ENCODE assay signal across 16 cellular contexts in the genomic region with DNA sequence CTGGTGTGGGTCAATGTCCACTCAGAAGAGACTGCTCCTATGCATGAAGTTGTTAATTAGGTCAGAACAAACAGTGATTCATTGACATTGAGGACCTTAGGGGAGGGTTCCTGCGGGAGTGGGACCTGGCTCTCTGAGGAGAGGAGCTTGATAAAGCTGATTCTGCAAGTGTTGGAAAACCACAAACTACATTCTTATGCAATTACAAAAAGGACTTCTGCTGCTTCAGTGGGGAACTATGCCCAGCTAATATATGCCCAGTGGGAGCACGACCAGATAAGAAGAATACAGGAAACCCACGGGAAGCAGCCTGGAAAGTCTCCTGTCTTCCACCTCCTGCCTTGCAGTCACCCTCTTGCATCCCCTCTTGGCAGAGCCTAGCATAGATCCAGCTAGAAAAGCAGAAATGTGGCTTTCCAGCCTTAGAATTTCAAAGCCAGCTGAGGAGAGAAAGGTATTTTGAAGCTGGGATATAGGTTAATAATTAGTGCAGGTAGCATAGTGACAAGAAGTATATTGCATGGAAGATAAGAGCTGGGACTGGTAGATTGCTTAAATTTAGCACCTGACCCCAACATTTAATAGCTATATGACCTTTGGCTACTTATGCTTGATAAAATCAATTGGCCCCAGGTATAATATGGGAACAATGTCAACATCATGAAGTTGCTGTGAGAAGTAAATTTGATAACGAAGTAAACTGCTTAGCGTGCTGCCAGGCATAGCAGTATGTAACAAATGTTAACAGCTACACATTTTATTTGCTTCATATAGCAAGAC. TPM values are rescaled to one million over a fixed set of nuclear protein-coding genes. Genes with fewer than 3 reads are reported as not detected.
A peak's percentile ranks its signal among the peaks of the same experiment; 100 is the strongest.
DNase-seq lines count a peak whose midpoint lies in the region; ATAC-seq, FAIRE-seq and TF ChIP-seq lines count a peak whose summit lies in the region.
"Had no signal": no experiment of that assay in that cellular context is flagged by ENCODE, and none has a peak within 500 bp of the region (broad histone marks: within the 10 kb centered on the region; RNA-seq: fewer than 3 reads in every experiment).

No MANE protein-coding gene starts in this region.

- H3K4me1 Mint-ChIP-seq in GM23338 (peaks cover 30% of the 10 kb centered on the region), nephron progenitor cell (no peaks in the 10 kb centered on the region)
- H3K4me1 Mint-ChIP-seq: brain; CD4-positive, CD25-positive, alpha-beta regulatory T cell had no signal

- H3K36me3 ChIP-seq in GM23338 (ENCODE audit: insufficient read depth) (peaks cover 14% of the 10 kb centered on the region; the same call in 1 of the 2 replicates), right lobe of liver (no peaks in the 10 kb centered on the region)

- WGBS in right lobe of liver (ENCODE audit: insufficient coverage, low coverage, low lambda C conversion rate, missing lambda C conversion rate): 24% methylated on average over 5 of the region's 5 CpGs

- H3K36me3 Mint-ChIP-seq in GM23338 (ENCODE audit: low read depth): peaks cover 29% of the 10 kb centered on the region
- H3K36me3 Mint-ChIP-seq in nephron progenitor cell (ENCODE audit: low read depth): no peaks in the 10 kb centered on the region
- H3K36me3 Mint-ChIP-seq: brain; CD4-positive, CD25-positive, alpha-beta regulatory T cell had no signal

- H3K27me3 Mint-ChIP-seq in GM23338 (ENCODE audit: insufficient read depth, low read depth, poor library complexity) (peaks cover 7% of the 10 kb centered on the region), nephron progenitor cell (ENCODE audit: low read depth, poor library complexity) (no peaks in the 10 kb centered on the region)
- H3K27me3 Mint-ChIP-seq: brain; CD4-positive, CD25-positive, alpha-beta regulatory T cell had no signal

- H3K9me3 Mint-ChIP-seq in GM23338 (peaks cover 34% of the 10 kb centered on the region), nephron progenitor cell (peaks cover 18% of the 10 kb centered on the region)

- H3F3A ChIP-seq in GM23338 (replicated peaks; ENCODE audit: low read depth): no peaks in the 10 kb centered on the region

- intact Hi-C loops in right lobe of liver (cut with DNase I): no loop called here

- H3K27me3 ChIP-seq in GM23338 (ENCODE audit: insufficient read depth) (no peaks in the 10 kb centered on the region), right lobe of liver (no peaks in the 10 kb centered on the region)

- TF ChIP-seq CTCF in GM23338 (conservative IDR thresholded peaks at IDR 0.05; ENCODE audit: low read depth in 2 of 2): no peak
- TF ChIP-seq CTCF in epithelial cell of proximal tubule (conservative IDR thresholded peaks at IDR 0.05; ENCODE audit: low read depth, low read length): no peak
- TF ChIP-seq CTCF in nephron progenitor cell (IDR thresholded peaks at IDR 0.05): no peak
- no peak for TF ChIP-seq CTCF in right lobe of liver (IDR thresholded peaks at IDR 0.05)

- H3K4me1 ChIP-seq in GM23338 (ENCODE audit: insufficient read depth): peaks cover 30% of the 10 kb centered on the region
- H3K4me1 ChIP-seq in right lobe of liver: no peaks in the 10 kb centered on the region

- no peaks in the 10 kb centered on the region for H3K9me2 ChIP-seq in GM23338 (ENCODE audit: insufficient read depth)

- TF ChIP-seq POLR2A in right lobe of liver (IDR thresholded peaks at IDR 0.05): no peak

- no peaks in the 10 kb centered on the region for H3K79me2 ChIP-seq in GM23338 (replicated peaks; ENCODE audit: insufficient read depth)

- no peak overlapping the region for H2AFZ ChIP-seq in GM23338

- H3K4me2 ChIP-seq in GM23338: peak overlapping the region; percentile 25

- ATAC-seq in GM23338 (peak; percentile 65), right lobe of liver (no peak), GM18502 (IDR thresholded peaks at IDR 0.05; ENCODE audit: poor library complexity, unreplicated experiment) (no peak)
- ATAC-seq: right cardiac atrium had no signal

- H3K27ac ChIP-seq in GM23338 (ENCODE audit: low read depth) (no peak overlapping the region), right lobe of liver (no peak overlapping the region)

- peak; percentile 99 for FAIRE-seq in RCC 7860 (lab: Jason Lieb, UNC)

- no peaks in the 10 kb centered on the region for H3K9me3 ChIP-seq in right lobe of liver

- H3K27ac Mint-ChIP-seq in GM23338 (peak overlapping the region; percentile 81), nephron progenitor cell (no peak overlapping the region)
- H3K27ac Mint-ChIP-seq: CD4-positive, CD25-positive, alpha-beta regulatory T cell had no signal

- no peaks in the 10 kb centered on the region for H4K20me1 ChIP-seq in GM23338 (replicated peaks; ENCODE audit: insufficient read depth)

- H3K4me3 ChIP-seq in GM23338: no peak overlapping the region
- no peak overlapping the region for H3K4me3 ChIP-seq in epithelial cell of proximal tubule (ENCODE audit: low read depth, low read length)
- H3K4me3 ChIP-seq in skeletal muscle cell (ENCODE audit: low read depth, low read length): no peak overlapping the region
- H3K4me3 ChIP-seq in right lobe of liver: no peak overlapping the region

- no peak overlapping the region for H3K4me3 Mint-ChIP-seq in GM23338
- H3K4me3 Mint-ChIP-seq in nephron progenitor cell: no peak overlapping the region
- H3K4me3 Mint-ChIP-seq: brain; CD4-positive, CD25-positive, alpha-beta regulatory T cell had no signal

- peak; percentile 24 for DNase-seq in GM23338 (ENCODE audit: low spot score)
- DNase-seq in RCC 7860 (ENCODE audit: low spot score): peak; percentile 97
- peak; percentile 59 for DNase-seq in epithelial cell of proximal tubule (ENCODE audit: low read depth)
- DNase-seq in skeletal muscle cell (ENCODE audit: low read depth): peak; percentile 1
- no peak for DNase-seq in nephron progenitor cell
- no peak for DNase-seq in right lobe of liver
- no peak for DNase-seq in hypothalamus (lab: John Stamatoyannopoulos, UW)
- DNase-seq: activated T-cell treated with anti-CD3 and anti-CD28 coated beads, Interleukin-2, amount 50 U/mL, for 1 hour; CD4-positive, CD25-positive, alpha-beta regulatory T cell; NCI-H1436; NCI-H524; right cardiac atrium; SIG-M5 had no signal

TF ChIP-seq in GM23338, 12 proteins besides CTCF, POLR2A, EP300 and RAD21 (continues in another document):
- TF ChIP-seq ETS1 (IDR thresholded peaks at IDR 0.05) (no peak), POLR2AphosphoS5 (IDR thresholded peaks at IDR 0.05; ENCODE audit: low read depth) (no peak), ZNF331 (CRISPR knock-in tag; IDR thresholded peaks at IDR 0.05; ENCODE audit: low read depth) (no peak), STAT1 (IDR thresholded peaks at IDR 0.05; ENCODE audit: unreplicated experiment) (no peak), CREB1 (CRISPR knock-in tag; IDR thresholded peaks at IDR 0.05; ENCODE audit: low read depth) (no peak), EZH2 (IDR thresholded peaks at IDR 0.05; ENCODE audit: low read depth, unreplicated experiment) (no peak), JUNB (IDR thresholded peaks at IDR 0.05; ENCODE audit: unreplicated experiment) (no peak), ZNF114 (CRISPR knock-in tag; IDR thresholded peaks at IDR 0.05) (no peak)
- TF ChIP-seq, protein P1, sequence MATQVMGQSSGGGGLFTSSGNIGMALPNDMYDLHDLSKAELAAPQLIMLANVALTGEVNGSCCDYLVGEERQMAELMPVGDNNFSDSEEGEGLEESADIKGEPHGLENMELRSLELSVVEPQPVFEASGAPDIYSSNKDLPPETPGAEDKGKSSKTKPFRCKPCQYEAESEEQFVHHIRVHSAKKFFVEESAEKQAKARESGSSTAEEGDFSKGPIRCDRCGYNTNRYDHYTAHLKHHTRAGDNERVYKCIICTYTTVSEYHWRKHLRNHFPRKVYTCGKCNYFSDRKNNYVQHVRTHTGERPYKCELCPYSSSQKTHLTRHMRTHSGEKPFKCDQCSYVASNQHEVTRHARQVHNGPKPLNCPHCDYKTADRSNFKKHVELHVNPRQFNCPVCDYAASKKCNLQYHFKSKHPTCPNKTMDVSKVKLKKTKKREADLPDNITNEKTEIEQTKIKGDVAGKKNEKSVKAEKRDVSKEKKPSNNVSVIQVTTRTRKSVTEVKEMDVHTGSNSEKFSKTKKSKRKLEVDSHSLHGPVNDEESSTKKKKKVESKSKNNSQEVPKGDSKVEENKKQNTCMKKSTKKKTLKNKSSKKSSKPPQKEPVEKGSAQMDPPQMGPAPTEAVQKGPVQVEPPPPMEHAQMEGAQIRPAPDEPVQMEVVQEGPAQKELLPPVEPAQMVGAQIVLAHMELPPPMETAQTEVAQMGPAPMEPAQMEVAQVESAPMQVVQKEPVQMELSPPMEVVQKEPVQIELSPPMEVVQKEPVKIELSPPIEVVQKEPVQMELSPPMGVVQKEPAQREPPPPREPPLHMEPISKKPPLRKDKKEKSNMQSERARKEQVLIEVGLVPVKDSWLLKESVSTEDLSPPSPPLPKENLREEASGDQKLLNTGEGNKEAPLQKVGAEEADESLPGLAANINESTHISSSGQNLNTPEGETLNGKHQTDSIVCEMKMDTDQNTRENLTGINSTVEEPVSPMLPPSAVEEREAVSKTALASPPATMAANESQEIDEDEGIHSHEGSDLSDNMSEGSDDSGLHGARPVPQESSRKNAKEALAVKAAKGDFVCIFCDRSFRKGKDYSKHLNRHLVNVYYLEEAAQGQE (IDR thresholded peaks at IDR 0.05; ENCODE audit: unreplicated experiment): no peak

RNA-seq across cellular contexts. Expression of gene UGT8, which starts 34.9 kb away (rescaled TPM):
- total RNA-seq in GM23338 (2014; rRNA removed; shearing (Covaris generic)): 39.0 and 47.1 TPM in 2 replicates
- polyA plus RNA-seq in GM23338 (2016; fragmentation: Nextera tagmentation; extraction: Ambion mirVana): 12.3 and 14.9 TPM in 2 replicates
- 11.6 and 17.6 TPM in 2 replicates for total RNA-seq in epithelial cell of proximal tubule
- total RNA-seq in right lobe of liver: 1 to 10 TPM in 1 of 6 experiments, not detected in 5; 1.0 TPM
- total RNA-seq: CD4-positive, CD25-positive, alpha-beta regulatory T cell; myocyte had no signal
- polyA plus RNA-seq: CD4-positive, CD25-positive, alpha-beta regulatory T cell had no signal

Comparison
In these comparisons a context has a peak if more than half of its experiments do, and no peak if none do; other contexts are left out.
1. DNase-seq: peak in GM23338 (single experiment), RCC 7860 (single experiment), epithelial cell of proximal tubule (single experiment) and skeletal muscle cell (single experiment); none in nephron progenitor cell (single experiment), right lobe of liver (0 of 3) and hypothalamus (0 of 51).